ENCODE assay signal across 33 cellular contexts in genomic region chr5:154674029-154674428, GRCh38.
DNase-seq lines count a peak whose midpoint lies in the region; ATAC-seq, FAIRE-seq and TF ChIP-seq lines count a peak whose summit lies in the region.
"Had no signal": no experiment of that assay in that cellular context is flagged by ENCODE, and none has a peak within 500 bp of the region (broad histone marks: within the 10 kb centered on the region; RNA-seq: fewer than 3 reads in every experiment).

No MANE protein-coding gene starts in this region.

- ATAC-seq in HepG2: no peak
- no peak for ATAC-seq in right lobe of liver
- ATAC-seq in K562: no peak
- no peak for ATAC-seq in GM18873 (IDR thresholded peaks at IDR 0.05; ENCODE audit: low FRiP score, unreplicated experiment)
- ATAC-seq: A549; CD8-positive, alpha-beta T cell had no signal

- H2AFZ ChIP-seq in HepG2 (ENCODE audit: low read length): no peak overlapping the region
- H2AFZ ChIP-seq in K562 (ENCODE audit: low read depth, low read length): peak overlapping the region; percentile 54; the same call in 1 of the 2 replicates
- H2AFZ ChIP-seq in endothelial cell of umbilical vein (ENCODE audit: low read depth, low read length): no peak overlapping the region

- dilution Hi-C loops in endothelial cell of umbilical vein (cut with MboI; ENCODE audit: extremely low pct_ligation_motif_present, low sequenced_read_pairs): no loop called here

- H3K27me3 ChIP-seq in HepG2 (ENCODE audit: control insufficient read depth in 1 of 2, insufficient read depth in 2 of 2, low read length in 2 of 2) (no peaks in the 10 kb centered on the region), right lobe of liver (no peaks in the 10 kb centered on the region), K562 (ENCODE audit: control insufficient read depth in 2 of 2, insufficient read depth in 2 of 2, low read length in 2 of 2) (no peaks in the 10 kb centered on the region), endothelial cell of umbilical vein (ENCODE audit: control insufficient read depth in 2 of 2, insufficient read depth in 2 of 2, low read length in 2 of 2) (no peaks in the 10 kb centered on the region)
- H3K27me3 ChIP-seq: BE2C; BLaER1; BLaER1 treated with 17β-estradiol and CSF1 and Interleukin-3, amounts not matched to agents 10 nM and 100 nM had no signal

- H3K9me3 ChIP-seq in HepG2 (ENCODE audit: low read length) (no peaks in the 10 kb centered on the region), right lobe of liver (no peaks in the 10 kb centered on the region), K562 (replicated peaks; ENCODE audit: control insufficient read depth, insufficient read depth, low read depth, low read length) (0 out of 2 replicates have a peak, but pooled peaks cover 2% of the 10 kb centered on the region), endothelial cell of umbilical vein (replicated peaks; ENCODE audit: control insufficient read depth, insufficient read depth, low read length) (no peaks in the 10 kb centered on the region)
- H3K9me3 ChIP-seq: A549, BE2C had no signal

- in situ Hi-C loops in HepG2 (cut with HindIII; ENCODE audit: extremely low pct_ligation_motif_present, low pct_unique_long_range_greater_than_20kb) (no loop called here), K562 (cut with MboI) (no loop called here)

- H3K9me1 ChIP-seq in K562 (ENCODE audit: control insufficient read depth, insufficient read depth, low read length) (no peaks in the 10 kb centered on the region), endothelial cell of umbilical vein (replicated peaks; ENCODE audit: control insufficient read depth, extremely low read depth, insufficient read depth, low read length) (no peaks in the 10 kb centered on the region)

- POLR2A ChIA-PET in HepG2 (lab: Yijun Ruan, JAX): interaction anchor here (0.7 kb wide), 1 partner anchor 9 kb away, joined by 3 read pairs; no protein-coding TSS in a partner anchor
- POLR2A ChIA-PET in K562 (lab: Yijun Ruan, JAX): interaction anchor here (0.6 kb wide), 1 partner anchor 177 kb away, joined by 4 read pairs; no protein-coding TSS in a partner anchor
- POLR2A ChIA-PET in endothelial cell of umbilical vein (lab: Charles Lee): no interaction called here

- H3K79me2 ChIP-seq in HepG2 (ENCODE audit: insufficient read depth, low read length): no peaks in the 10 kb centered on the region
- no peaks in the 10 kb centered on the region for H3K79me2 ChIP-seq in K562 (ENCODE audit: control insufficient read depth, insufficient read depth, low read length)
- H3K79me2 ChIP-seq in endothelial cell of umbilical vein (ENCODE audit: control insufficient read depth, insufficient read depth, low read length): no peaks in the 10 kb centered on the region

- no peak for TF ChIP-seq RAD21 in HepG2 (CRISPR knock-in tag; IDR thresholded peaks at IDR 0.05)
- no peak for TF ChIP-seq RAD21 in K562 (CRISPR knock-in tag; conservative IDR thresholded peaks at IDR 0.05 in 1 of 2, IDR thresholded peaks at IDR 0.05 in 1 of 2)

- H3K36me3 ChIP-seq in HepG2 (replicated peaks in 1 of 2; ENCODE audit: control insufficient read depth in 1 of 2, insufficient read depth in 2 of 2, low read length in 2 of 2) (no peaks in the 10 kb centered on the region), right lobe of liver (no peaks in the 10 kb centered on the region), K562 (ENCODE audit: control insufficient read depth, insufficient read depth, low read length) (no peaks in the 10 kb centered on the region), endothelial cell of umbilical vein (ENCODE audit: control insufficient read depth in 2 of 2, extremely low read depth in 1 of 2, insufficient read depth in 2 of 2, low read length in 2 of 2) (no peaks in the 10 kb centered on the region)
- H3K36me3 ChIP-seq: BE2C; BLaER1; BLaER1 treated with 17β-estradiol and CSF1 and Interleukin-3, amounts not matched to agents 10 nM and 100 nM had no signal

- no peak for TF ChIP-seq CTCF in HepG2 (CRISPR knock-in tag; IDR thresholded peaks at IDR 0.05)
- TF ChIP-seq CTCF in right lobe of liver (IDR thresholded peaks at IDR 0.05): no peak
- no peak for TF ChIP-seq CTCF in K562 (IDR thresholded peaks at IDR 0.05 in 2 of 3, conservative IDR thresholded peaks at IDR 0.05 in 1 of 3; ENCODE audit: insufficient read depth in 2 of 3, low read depth in 1 of 3, low read length in 3 of 3)
- no peak for TF ChIP-seq CTCF in endothelial cell of umbilical vein (IDR thresholded peaks at IDR 0.05; ENCODE audit: extremely low read depth in 1 of 2, insufficient read depth in 1 of 2, low read depth in 1 of 2, low read length in 2 of 2)

- DNase-seq in HepG2 (ENCODE audit: low spot score): no peak
- DNase-seq in right lobe of liver: no peak
- DNase-seq in K562 (ENCODE audit: extremely low read depth in 1 of 4, low spot score in 3 of 4): no peak
- DNase-seq in endothelial cell of umbilical vein (ENCODE audit: low read depth, low spot score): no peak
- DNase-seq in SKM-1 (lab: John Stamatoyannopoulos, UW; ENCODE audit: unreplicated experiment): no peak
- DNase-seq: 8988T; ACHN; AML-193; BE2C; C1 segment of cervical spinal cord; Caco-2; Calu3; CD4-positive, alpha-beta memory T cell; CD4-positive, alpha-beta T cell; CD4-positive, CD25-positive, alpha-beta regulatory T cell; CD8-positive, alpha-beta memory T cell; CD8-positive, alpha-beta T cell; COR-L47; DMS 273 treated with DMSO at 0.1 percent for 48 hours; DMS153; DMS53; DMS79; DMS79 treated with DMSO at 0.1 percent for 48 hours; DND-41; EL had no signal

- intact Hi-C loops in HepG2 (cut with micrococcal nuclease; ENCODE audit: unreplicated experiment): no loop called here
- intact Hi-C loops in right lobe of liver (cut with DNase I): no loop called here
- intact Hi-C loops in K562 (cut with micrococcal nuclease): no loop called here
- intact Hi-C loops in endothelial cell of umbilical vein (cut with micrococcal nuclease): no loop called here

- no peak overlapping the region for H3K4me3 ChIP-seq in HepG2 (replicated peaks in 1 of 3; ENCODE audit: insufficient read depth in 1 of 3, low read depth in 2 of 3, low read length in 3 of 3)
- no peak overlapping the region for H3K4me3 ChIP-seq in right lobe of liver
- H3K4me3 ChIP-seq in K562: no peak overlapping the region
- no peak overlapping the region for H3K4me3 ChIP-seq in endothelial cell of umbilical vein (replicated peaks in 1 of 3; ENCODE audit: insufficient read depth in 1 of 3, low read depth in 1 of 3, low read length in 3 of 3)
- H3K4me3 ChIP-seq: A549; BLaER1; BLaER1 treated with 17β-estradiol and CSF1 and Interleukin-3, amounts not matched to agents 10 nM and 100 nM had no signal

- FAIRE-seq in HepG2 (lab: Jason Lieb, UNC): no peak
- peak; percentile 51 for FAIRE-seq in K562 (lab: Jason Lieb, UNC)
- peak; percentile 54 for FAIRE-seq in endothelial cell of umbilical vein (lab: Jason Lieb, UNC)
- FAIRE-seq: A204.1, A549, D721Med had no signal

- H3K27ac ChIP-seq in HepG2 (ENCODE audit: extremely low read length, insufficient read depth, low read length): no peak overlapping the region
- no peak overlapping the region for H3K27ac ChIP-seq in right lobe of liver
- no peak overlapping the region for H3K27ac ChIP-seq in K562 (ENCODE audit: extremely low read depth, low read depth, low read length)
- no peak overlapping the region for H3K27ac ChIP-seq in endothelial cell of umbilical vein (ENCODE audit: insufficient read depth, low read depth, low read length)
- H3K27ac ChIP-seq: 22Rv1; A549; BLaER1; BLaER1 treated with 17β-estradiol and CSF1 and Interleukin-3, amounts not matched to agents 10 nM and 100 nM; C4-2B had no signal

- CTCF ChIA-PET in HepG2 (lab: Yijun Ruan, JAX; ENCODE audit: low intra/inter-chr PET ratio, low total read pairs) (no interaction called here), K562 (lab: Yijun Ruan, JAX; ENCODE audit: low intra/inter-chr PET ratio) (no interaction called here), endothelial cell of umbilical vein (lab: Charles Lee) (no interaction called here)

- TF ChIP-seq EP300 in HepG2 (IDR thresholded peaks at IDR 0.05; ENCODE audit: low read depth in 2 of 2, low read length in 2 of 2) (no peak), HepG2 (CRISPR knock-in tag; IDR thresholded peaks at IDR 0.05; ENCODE audit: borderline replicate concordance) (no peak), K562 (IDR thresholded peaks at IDR 0.05; ENCODE audit: low read length) (no peak)

- 56% methylated on average over 2 of the region's 2 CpGs for WGBS in HepG2 (ENCODE audit: low lambda C conversion rate)
- WGBS in right lobe of liver (ENCODE audit: insufficient coverage, low coverage, low lambda C conversion rate, missing lambda C conversion rate): 78% methylated on average over 1 of the region's 2 CpGs
- 40% methylated on average over 2 of the region's 2 CpGs for WGBS in K562 (ENCODE audit: insufficient coverage, low coverage, missing lambda C conversion rate)

- H4K20me1 ChIP-seq in HepG2 (ENCODE audit: insufficient read depth, low read length): no peaks in the 10 kb centered on the region
- no peaks in the 10 kb centered on the region for H4K20me1 ChIP-seq in K562 (replicated peaks; ENCODE audit: control insufficient read depth, insufficient read depth, low read length)
- no peaks in the 10 kb centered on the region for H4K20me1 ChIP-seq in endothelial cell of umbilical vein (replicated peaks; ENCODE audit: control insufficient read depth, extremely low read depth, insufficient read depth, low read length)
- H4K20me1 ChIP-seq: BLaER1; BLaER1 treated with 17β-estradiol and CSF1 and Interleukin-3, amounts not matched to agents 10 nM and 100 nM had no signal

- TF ChIP-seq POLR2A in HepG2 (IDR thresholded peaks at IDR 0.05; ENCODE audit: insufficient read depth in 1 of 2, low read depth in 2 of 2, low read length in 2 of 2) (no peak), right lobe of liver (IDR thresholded peaks at IDR 0.05) (no peak), K562 (conservative IDR thresholded peaks at IDR 0.05) (no peak), endothelial cell of umbilical vein (IDR thresholded peaks at IDR 0.05; ENCODE audit: low read depth, low read length) (no peak)

- H3K4me2 ChIP-seq in HepG2 (ENCODE audit: low read depth, low read length): no peak overlapping the region
- H3K4me2 ChIP-seq in K562 (ENCODE audit: insufficient read depth, low read length): no peak overlapping the region
- no peak overlapping the region for H3K4me2 ChIP-seq in endothelial cell of umbilical vein (ENCODE audit: insufficient read depth, low read length)
- H3K4me2 ChIP-seq: A549; BLaER1; BLaER1 treated with 17β-estradiol and CSF1 and Interleukin-3, amounts not matched to agents 10 nM and 100 nM had no signal

- BruUV-seq in HepG2 (replicated peaks; lab: Mats Ljungman, UMichigan) (no TSS peak), K562 (replicated peaks; lab: Mats Ljungman, UMichigan) (no TSS peak), endothelial cell of umbilical vein (replicated peaks; lab: Mats Ljungman, UMichigan) (no TSS peak)

- no peak overlapping the region for H3K9ac ChIP-seq in HepG2 (ENCODE audit: insufficient read depth, low read depth, low read length)
- H3K9ac ChIP-seq in K562 (ENCODE audit: insufficient read depth in 1 of 2, low read depth in 2 of 2, low read length in 2 of 2): no peak overlapping the region
- no peak overlapping the region for H3K9ac ChIP-seq in endothelial cell of umbilical vein (replicated peaks; ENCODE audit: extremely low read depth, insufficient read depth, low read length)
- H3K9ac ChIP-seq: BLaER1; BLaER1 treated with 17β-estradiol and CSF1 and Interleukin-3, amounts not matched to agents 10 nM and 100 nM had no signal

- H3K4me1 ChIP-seq in HepG2 (ENCODE audit: insufficient read depth, low read length) (peaks cover 13% of the 10 kb centered on the region; the same call in 1 of the 2 replicates), right lobe of liver (no peaks in the 10 kb centered on the region), K562 (replicated peaks in 1 of 2; ENCODE audit: control insufficient read depth in 2 of 2, insufficient read depth in 2 of 2, low read length in 2 of 2) (peaks cover 0 to 5% of the 10 kb centered on the region in 2 experiments; a peak in 3 of 5 replicates), endothelial cell of umbilical vein (ENCODE audit: control insufficient read depth, extremely low read depth, insufficient read depth, low read length) (no peaks in the 10 kb centered on the region)
- H3K4me1 ChIP-seq: A549; BE2C; BLaER1; BLaER1 treated with 17β-estradiol and CSF1 and Interleukin-3, amounts not matched to agents 10 nM and 100 nM; Caco-2 had no signal

Comparison
In these comparisons a context has a peak if more than half of its experiments do, and no peak if none do; other contexts are left out.
1. Of the 241 proteins assayed by ChIP-seq in both HepG2 and K562: peak only in HepG2: none; only in K562: none; in both: ZNF12; in neither: 240.